1 cellular context compared by ENCODE assay signal in the genomic region with DNA sequence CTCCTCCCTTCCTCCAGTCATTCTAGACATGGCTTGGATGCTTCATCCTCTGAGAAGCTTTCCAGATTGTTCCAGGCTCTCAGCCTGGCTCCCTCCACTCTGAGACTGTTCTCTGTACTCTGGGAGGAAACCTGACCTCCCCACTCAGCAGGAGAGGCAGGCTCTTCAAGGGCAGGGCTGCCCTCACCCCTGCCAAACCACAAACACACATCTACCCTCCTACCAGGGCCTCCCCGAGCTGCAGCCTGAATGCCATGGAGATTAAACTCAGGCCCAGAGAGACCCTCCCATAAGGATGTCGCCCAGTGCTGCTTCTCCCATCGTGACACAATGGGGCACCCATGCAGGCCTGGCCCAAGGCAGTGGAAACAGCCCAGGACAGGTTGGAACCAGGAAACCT.
TF ChIP-seq lines count a peak whose summit lies in the region.

No MANE protein-coding gene starts in this region.

TF ChIP-seq in HepG2, 621 proteins besides CTCF, POLR2A, EP300 and RAD21:
- TF ChIP-seq, protein P1, sequence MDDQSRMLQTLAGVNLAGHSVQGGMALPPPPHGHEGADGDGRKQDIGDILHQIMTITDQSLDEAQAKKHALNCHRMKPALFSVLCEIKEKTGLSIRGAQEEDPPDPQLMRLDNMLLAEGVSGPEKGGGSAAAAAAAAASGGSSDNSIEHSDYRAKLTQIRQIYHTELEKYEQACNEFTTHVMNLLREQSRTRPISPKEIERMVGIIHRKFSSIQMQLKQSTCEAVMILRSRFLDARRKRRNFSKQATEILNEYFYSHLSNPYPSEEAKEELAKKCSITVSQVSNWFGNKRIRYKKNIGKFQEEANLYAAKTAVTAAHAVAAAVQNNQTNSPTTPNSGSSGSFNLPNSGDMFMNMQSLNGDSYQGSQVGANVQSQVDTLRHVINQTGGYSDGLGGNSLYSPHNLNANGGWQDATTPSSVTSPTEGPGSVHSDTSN (CRISPR knock-in tag; IDR thresholded peaks at IDR 0.05; ENCODE audit: borderline replicate concordance): no peak
- TF ChIP-seq ZNF768 (CRISPR knock-in tag; IDR thresholded peaks at IDR 0.05): peak; percentile 33; the same call in 1 of the 2 replicates
